In genomic region chr1:78500529-78500928, GRCh38 we compare ENCODE assay signal across 27 cellular contexts. TPM values are rescaled to one million over a fixed set of nuclear protein-coding genes. Genes with fewer than 3 reads are reported as not detected.
"Had no signal": no experiment of that assay in that cellular context is flagged by ENCODE, and none has a peak within 500 bp of the region (broad histone marks: within the 10 kb centered on the region; RNA-seq: fewer than 3 reads in every experiment).

No MANE protein-coding gene starts in this region.

- H3K4me3 ChIP-seq: coronary artery, esophagus muscularis mucosa, heart right ventricle, left lung, mucosa of descending colon, neural progenitor cell, right atrium auricular region, sigmoid colon, stomach, thyroid gland had no signal

- H3K4me1 Mint-ChIP-seq: mesothelial cell of epicardium; naive B cell; neural progenitor cell; stimulated activated effector memory CD8-positive, alpha-beta T cell treated with anti-CD3 and anti-CD28 coated beads, Interleukin-12 subunit alpha, Interleukin-12 subunit beta, amount 100 ng/mL, for 72 hours had no signal

- H3K36me3 ChIP-seq: esophagus muscularis mucosa, heart right ventricle, left lung, neural progenitor cell, right atrium auricular region, sigmoid colon, stomach, thyroid gland had no signal

- H3K79me2 ChIP-seq: parathyroid adenoma had no signal

- H3K9ac ChIP-seq: neural progenitor cell, parathyroid adenoma had no signal

- H3K9me3 Mint-ChIP-seq: mesothelial cell of epicardium; natural killer cell treated with Interleukin-12 subunit alpha and Interleukin-12 subunit beta and Interleukin-15 and Interleukin-18, amount 100 ng/mL, for 72 hours; neural progenitor cell; stimulated activated effector memory CD8-positive, alpha-beta T cell treated with anti-CD3 and anti-CD28 coated beads, Interleukin-12 subunit alpha, Interleukin-12 subunit beta, amount 100 ng/mL, for 72 hours had no signal

- H3K4me3 Mint-ChIP-seq: mesothelial cell of epicardium; naive B cell; natural killer cell treated with Interleukin-12 subunit alpha and Interleukin-12 subunit beta and Interleukin-15 and Interleukin-18, amount 100 ng/mL, for 72 hours; neural progenitor cell; stimulated activated effector memory CD8-positive, alpha-beta T cell treated with anti-CD3 and anti-CD28 coated beads, Interleukin-12 subunit alpha, Interleukin-12 subunit beta, amount 100 ng/mL, for 72 hours had no signal

- H3K27me3 ChIP-seq: esophagus muscularis mucosa, left lung, neural progenitor cell, right atrium auricular region, sigmoid colon, stomach, thyroid gland had no signal

- H3K9me3 ChIP-seq: esophagus muscularis mucosa, heart right ventricle, left lung, mucosa of descending colon, right atrium auricular region, sigmoid colon, stomach, thyroid gland had no signal

- H3K4me1 ChIP-seq: heart right ventricle, left lung, neural progenitor cell, parathyroid adenoma, right atrium auricular region, sigmoid colon, stomach, thyroid gland had no signal

- H3K36me3 Mint-ChIP-seq: mesothelial cell of epicardium; naive B cell; natural killer cell treated with Interleukin-12 subunit alpha and Interleukin-12 subunit beta and Interleukin-15 and Interleukin-18, amount 100 ng/mL, for 72 hours; neural progenitor cell; stimulated activated effector memory CD8-positive, alpha-beta T cell treated with anti-CD3 and anti-CD28 coated beads, Interleukin-12 subunit alpha, Interleukin-12 subunit beta, amount 100 ng/mL, for 72 hours had no signal

- H3K27ac Mint-ChIP-seq: mesothelial cell of epicardium; naive B cell; natural killer cell treated with Interleukin-12 subunit alpha and Interleukin-12 subunit beta and Interleukin-15 and Interleukin-18, amount 100 ng/mL, for 72 hours; neural progenitor cell; progenitor cell of endocrine pancreas; stimulated activated effector memory CD8-positive, alpha-beta T cell treated with anti-CD3 and anti-CD28 coated beads, Interleukin-12 subunit alpha, Interleukin-12 subunit beta, amount 100 ng/mL, for 72 hours had no signal

- ATAC-seq: heart right ventricle; left cardiac atrium; left lung; mucosa of descending colon; natural killer cell treated with Interleukin-12 subunit alpha and Interleukin-12 subunit beta and Interleukin-15 and Interleukin-18, amount 100 ng/mL, for 72 hours; stimulated activated effector memory CD8-positive, alpha-beta T cell treated with anti-CD3 and anti-CD28 coated beads, Interleukin-12 subunit alpha, Interleukin-12 subunit beta, amount 100 ng/mL, for 72 hours had no signal

- DNase-seq: dermis blood vessel endothelial cell; effector memory CD4-positive, alpha-beta T cell; foreskin melanocyte; glutamatergic neuron; heart right ventricle; hippocampal formation; left cardiac atrium; left lung; mesenchymal stem cell; mucosa of descending colon; naive B cell; sigmoid colon; stimulated activated CD4-positive, alpha-beta T cell treated with anti-CD3 and anti-CD28 coated beads, Interleukin-2, amount 100 ng/mL, for 24 hours; stimulated activated CD4-positive, alpha-beta T cell treated with anti-CD3 and anti-CD28 coated beads, Interleukin-4, amount 100 ng/mL, for 24 hours; stimulated activated naive CD4-positive, alpha-beta T cell treated with Interleukin-2 at 50 U/mL for 16 hours; stomach; thyroid gland; trophoblast cell had no signal

- H3K4me2 ChIP-seq: neural progenitor cell had no signal

- H2AFZ ChIP-seq: neural progenitor cell, parathyroid adenoma had no signal

- H3K27me3 Mint-ChIP-seq: naive B cell; natural killer cell treated with Interleukin-12 subunit alpha and Interleukin-12 subunit beta and Interleukin-15 and Interleukin-18, amount 100 ng/mL, for 72 hours had no signal

- H3K27ac ChIP-seq: coronary artery, esophagus muscularis mucosa, heart right ventricle, left lung, neural progenitor cell, parathyroid adenoma, right atrium auricular region, sigmoid colon, stomach, thyroid gland had no signal

RNA-seq across cellular contexts. Expression of gene PTGFR, which starts 9.8 kb away (rescaled TPM):
- total RNA-seq: natural killer cell treated with Interleukin-12 subunit alpha and Interleukin-12 subunit beta and Interleukin-15 and Interleukin-18, amount 100 ng/mL, for 72 hours; progenitor cell of endocrine pancreas had no signal
